ENCODE assay signal across 15 cellular contexts in genomic region chrX:121858867-121859647, GRCh38.
DNase-seq lines count a peak whose midpoint lies in the region; FAIRE-seq and TF ChIP-seq lines count a peak whose summit lies in the region.
"Had no signal": no experiment of that assay in that cellular context is flagged by ENCODE, and none has a peak within 500 bp of the region (broad histone marks: within the 10 kb centered on the region; RNA-seq: fewer than 3 reads in every experiment).

No MANE protein-coding gene starts in this region.

- H3K4me1 ChIP-seq in right atrium auricular region (no peaks in the 10 kb centered on the region), HAP-1 (no peaks in the 10 kb centered on the region)

- peak; percentile 7 for FAIRE-seq in bronchial epithelial cell (lab: Jason Lieb, UNC)
- FAIRE-seq: G401.6, GM12891 had no signal

- H3K4me3 ChIP-seq in right atrium auricular region (no peak overlapping the region), bronchial epithelial cell (ENCODE audit: low read depth, low read length) (no peak overlapping the region), HAP-1 (no peak overlapping the region)
- H3K4me3 ChIP-seq: GM23338 had no signal

- TF ChIP-seq CTCF in right atrium auricular region (IDR thresholded peaks at IDR 0.05) (no peak), bronchial epithelial cell (IDR thresholded peaks at IDR 0.05; ENCODE audit: insufficient read depth, low read length, severe bottlenecking) (no peak)

- H3K9me3 ChIP-seq in right atrium auricular region = no peaks in the 10 kb centered on the region
- no peaks in the 10 kb centered on the region for H3K9me3 ChIP-seq in HAP-1

- intact Hi-C loops in cardiac septum (cut with DNase I) = no loop called here

- DNase-seq in cardiac septum (ENCODE audit: low spot score) (peak; percentile 55), right atrium auricular region (ENCODE audit: low spot score) (no peak), NCI-H2029 treated with DMSO at 0.1 percent for 48 hours (lab: John Stamatoyannopoulos, UW) (peak; percentile 36), bronchial epithelial cell (ENCODE audit: low read depth) (no peak), iPS-NIHi11 (ENCODE audit: low spot score) (no peak), HAP-1 (ENCODE audit: low spot score in 2 of 2) (no peak)
- DNase-seq in stimulated activated CD4-positive, alpha-beta T cell treated with anti-CD3 and anti-CD28 coated beads, Interleukin-4, amount 100 ng/mL, for 4 hours = no peak
- DNase-seq: CD8-positive, alpha-beta memory T cell; DMS79; EL; H7; IMR-90 had no signal

- in situ Hi-C loops in HAP-1 (cut with MboI; ENCODE audit: low sequenced_read_pairs) = no loop called here

- no peaks in the 10 kb centered on the region for H3K36me3 ChIP-seq in right atrium auricular region
- no peaks in the 10 kb centered on the region for H3K36me3 ChIP-seq in bronchial epithelial cell (ENCODE audit: control insufficient read depth, insufficient read depth, low read length)
- no peaks in the 10 kb centered on the region for H3K36me3 ChIP-seq in HAP-1 (replicated peaks)

- H3K27me3 ChIP-seq in right atrium auricular region (no peaks in the 10 kb centered on the region), bronchial epithelial cell (ENCODE audit: control insufficient read depth, insufficient read depth, low read length) (no peaks in the 10 kb centered on the region), HAP-1 (ENCODE audit: low read depth) (no peaks in the 10 kb centered on the region)

- H3K27ac ChIP-seq in right atrium auricular region = no peak overlapping the region

Comparison
In these comparisons a context has a peak if more than half of its experiments do, and no peak if none do; other contexts are left out.
1. DNase-seq: peak in cardiac septum (single experiment) and NCI-H2029 treated with DMSO at 0.1 percent for 48 hours (single experiment); none in right atrium auricular region (single experiment), bronchial epithelial cell (single experiment), stimulated activated CD4-positive, alpha-beta T cell treated with anti-CD3 and anti-CD28 coated beads, Interleukin-4, amount 100 ng/mL, for 4 hours (0 of 2), iPS-NIHi11 (single experiment) and HAP-1 (0 of 2).